In the genomic region with DNA sequence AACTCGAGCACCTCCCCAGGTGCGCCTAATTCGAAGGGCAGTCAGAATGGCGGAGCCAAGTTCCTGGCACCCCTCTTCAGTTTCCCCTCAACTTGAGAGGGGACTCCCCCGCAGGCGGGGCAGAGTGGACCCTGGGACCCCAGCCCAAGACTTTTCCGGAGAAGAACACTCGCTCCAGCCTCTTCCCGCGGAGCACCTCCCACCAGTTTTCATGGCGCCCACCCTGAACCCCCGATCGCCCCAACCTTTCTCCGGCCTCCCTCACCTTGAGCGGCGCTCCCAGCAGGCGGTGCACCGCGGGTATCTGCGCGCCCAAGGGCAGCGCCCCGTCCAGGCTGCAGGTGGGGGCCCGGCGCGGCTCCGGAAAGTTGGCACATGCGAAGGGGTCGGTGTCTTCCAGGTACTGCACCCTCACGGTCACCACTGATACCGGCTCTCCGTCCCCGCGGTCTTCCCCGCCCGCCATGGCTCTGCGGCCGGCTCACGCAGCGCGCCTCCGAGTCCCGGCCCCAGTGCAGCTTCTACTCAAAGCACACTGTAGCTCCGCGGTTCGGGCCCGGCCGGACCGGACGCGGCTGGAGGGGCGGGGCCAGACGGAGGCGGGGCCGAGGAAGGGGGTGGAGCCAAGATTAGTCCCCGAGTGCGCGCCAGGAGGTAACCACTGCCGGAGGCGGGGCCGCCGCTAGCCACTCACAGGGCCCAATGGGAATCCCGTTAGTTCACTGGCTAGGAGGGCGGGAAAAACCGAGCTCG, we compare ENCODE assay signal across 8 cellular contexts. TPM values are rescaled to one million over a fixed set of nuclear protein-coding genes. Genes with fewer than 3 reads are reported as not detected.
A peak's percentile ranks its signal among the peaks of the same experiment; 100 is the strongest.
DNase-seq lines count a peak whose midpoint lies in the region; ATAC-seq and TF ChIP-seq lines count a peak whose summit lies in the region.

Gene FHOD1 (minus strand): TSS at position 537 of the 753 bp plus-strand sequence. CDS start 71 bp downstream, at position 466.

- POLR2A ChIA-PET in Caco-2 (lab: Charles Lee): interaction anchor here (0.6 to 3.5 kb wide), 36 partner anchors 9 to 949 kb away, joined by 3 to 55 read pairs (median 4); partner anchors contain the start of genes ATP6V0D1, HSD11B2, NOL3 and PDP2

- H3K4me3 ChIP-seq in Caco-2 (ENCODE audit: low read depth, low read length): peak within 1 kb of the TSS; percentile 72
- peak within 1 kb of the TSS; percentile 86 for H3K4me3 ChIP-seq in HUES48 (ENCODE audit: low read depth, low read length)
- H3K4me3 ChIP-seq in NT2/D1 (ENCODE audit: insufficient read length, low read depth): peak within 1 kb of the TSS; percentile 86
- H3K4me3 ChIP-seq in mesenchymal stem cell (ENCODE audit: insufficient read depth in 1 of 2, low read depth in 1 of 2, low read length in 2 of 2): peak within 1 kb of the TSS; percentile 84 to 94

- H3K27ac ChIP-seq in HUES48 (ENCODE audit: low read depth, low read length) (peak within 1 kb of the TSS; percentile 94), mesenchymal stem cell (ENCODE audit: low read length, poor library complexity, severe bottlenecking) (peak within 1 kb of the TSS; percentile 94)

- H3K9me3 ChIP-seq in Caco-2 (no peaks in the 10 kb centered on the region), HUES48 (ENCODE audit: control insufficient read depth, insufficient read depth, low read length) (no peaks in the 10 kb centered on the region), NT2/D1 (ENCODE audit: insufficient read depth, low read length) (no peaks in the 10 kb centered on the region), mesenchymal stem cell (ENCODE audit: control insufficient read depth, low read length) (no peaks in the 10 kb centered on the region)

- peaks cover 6% of the 10 kb centered on the region for H3K27me3 ChIP-seq in Caco-2 (replicated peaks; ENCODE audit: control insufficient read depth, insufficient read depth, low read length)
- peaks cover 26% of the 10 kb centered on the region for H3K27me3 ChIP-seq in HUES48 (ENCODE audit: control insufficient read depth, insufficient read depth, low read length)
- H3K27me3 ChIP-seq in NT2/D1 (ENCODE audit: insufficient read depth, insufficient read length): peaks cover 36% of the 10 kb centered on the region
- H3K27me3 ChIP-seq in mesenchymal stem cell (ENCODE audit: control insufficient read depth in 1 of 2, insufficient read depth in 1 of 2, low read length in 2 of 2): peaks cover 0 to 9% of the 10 kb centered on the region in 2 experiments

- peak within 1 kb of the TSS; percentile 84 for H2AFZ ChIP-seq in mesenchymal stem cell (ENCODE audit: low read depth, low read length)

- H3K23ac ChIP-seq in mesenchymal stem cell (ENCODE audit: low read length in 2 of 2): peak within 1 kb of the TSS in 1 of 2 experiments; percentile 67

- H3K4me1 Mint-ChIP-seq in Caco-2 (ENCODE audit: low read depth, unreplicated experiment): peaks cover 42% of the 10 kb centered on the region
- H3K4me1 Mint-ChIP-seq in effector memory CD8-positive, alpha-beta T cell (ENCODE audit: low read depth in 2 of 2): peaks cover 32 to 42% of the 10 kb centered on the region in 2 donors

- H4K91ac ChIP-seq in mesenchymal stem cell (ENCODE audit: low read length): peak within 1 kb of the TSS; percentile 92

- H3K36me3 ChIP-seq in Caco-2 (ENCODE audit: control insufficient read depth, insufficient read depth, low read length) (no peaks in the 10 kb centered on the region), HUES48 (ENCODE audit: control insufficient read depth, insufficient read depth, low read length) (no peaks in the 10 kb centered on the region; the same call in 1 of the 2 replicates), NT2/D1 (ENCODE audit: insufficient read depth, insufficient read length, low read length) (peaks cover 1% of the 10 kb centered on the region), mesenchymal stem cell (ENCODE audit: control insufficient read depth in 1 of 2, insufficient read depth in 2 of 2, low read depth in 1 of 2, low read length in 2 of 2) (peaks cover 6 to 8% of the 10 kb centered on the region in 2 experiments)

- H3K14ac ChIP-seq in mesenchymal stem cell (ENCODE audit: low read length in 2 of 2): peak within 1 kb of the TSS in 1 of 2 experiments; percentile 73

- peak within 1 kb of the TSS; percentile 92 to 94 for H3K18ac ChIP-seq in mesenchymal stem cell (ENCODE audit: low read depth in 1 of 2, low read length in 2 of 2)

- peak within 1 kb of the TSS; percentile 95 for H3K4me3 Mint-ChIP-seq in Caco-2 (ENCODE audit: unreplicated experiment)
- peak within 1 kb of the TSS; percentile 90 to 96 for H3K4me3 Mint-ChIP-seq in effector memory CD8-positive, alpha-beta T cell

- peak within 1 kb of the TSS; percentile 96 for H2BK120ac ChIP-seq in mesenchymal stem cell (ENCODE audit: low read depth, low read length)

- no peaks in the 10 kb centered on the region for H3K9me3 Mint-ChIP-seq in Caco-2 (ENCODE audit: unreplicated experiment)
- no peaks in the 10 kb centered on the region for H3K9me3 Mint-ChIP-seq in effector memory CD8-positive, alpha-beta T cell

- TSS peak; percentile 62 for BruUV-seq in Caco-2 (replicated peaks; lab: Mats Ljungman, UMichigan)

- peak within 1 kb of the TSS; percentile 92 for H4K8ac ChIP-seq in mesenchymal stem cell (ENCODE audit: low read length)

- H2AK5ac ChIP-seq in mesenchymal stem cell (ENCODE audit: low read length, severe bottlenecking): peak within 1 kb of the TSS; percentile 16

- H3K4me2 ChIP-seq in mesenchymal stem cell (ENCODE audit: low read length, poor library complexity, severe bottlenecking): peak within 1 kb of the TSS; percentile 96

- peak within 1 kb of the TSS; percentile 87 for H3K27ac Mint-ChIP-seq in Caco-2 (ENCODE audit: unreplicated experiment)
- H3K27ac Mint-ChIP-seq in effector memory CD8-positive, alpha-beta T cell: peak within 1 kb of the TSS; percentile 92 to 96

- H2BK5ac ChIP-seq in mesenchymal stem cell (ENCODE audit: low read depth, low read length, poor library complexity, severe bottlenecking): peak within 1 kb of the TSS; percentile 20

- DNase-seq in Caco-2: peak; percentile 98 to 99
- peak; percentile 91 for DNase-seq in NT2/D1 (ENCODE audit: low read depth, low spot score)
- peak; percentile 94 to 98 (median 97) for DNase-seq in activated CD8-positive, alpha-beta memory T cell treated with anti-CD3 and anti-CD28 coated beads for 48 hours (ENCODE audit: low read depth in 2 of 3, low spot score in 2 of 3)
- DNase-seq in effector memory CD8-positive, alpha-beta T cell: peak; percentile 97
- DNase-seq in mesenchymal stem cell: peak; percentile 96
- peak; percentile 94 for DNase-seq in stimulated activated CD8-positive, alpha-beta memory T cell treated with anti-CD3 and anti-CD28 coated beads, Interleukin-12 subunit alpha, Interleukin-12 subunit beta, amount 100 ng/mL, for 24 hours (ENCODE audit: extremely low read depth)

- peak in 1 of 2 experiments; percentile 36 for TF ChIP-seq CTCF in Caco-2 (IDR thresholded peaks at IDR 0.05; ENCODE audit: insufficient read depth in 1 of 2, low read depth in 1 of 2, low read length in 1 of 2, severe bottlenecking in 1 of 2, unreplicated experiment in 1 of 2)

- peak within 1 kb of the TSS; percentile 59 to 84 for H2BK12ac ChIP-seq in mesenchymal stem cell (ENCODE audit: low read length in 2 of 2)

- intact Hi-C loops in Caco-2 (cut with micrococcal nuclease; ENCODE audit: unreplicated experiment): loop anchor here (1.0 to 2.0 kb wide), 2 partner anchors 20 to 54 kb away; partner anchors contain the start of genes E2F4 and TMEM208

- H3K9ac ChIP-seq in HUES48 (ENCODE audit: low read depth, low read length): peak within 1 kb of the TSS; percentile 71
- H3K9ac ChIP-seq in NT2/D1 (ENCODE audit: insufficient read length, low read depth): peak within 1 kb of the TSS; percentile 90
- peak within 1 kb of the TSS; percentile 91 for H3K9ac ChIP-seq in mesenchymal stem cell (ENCODE audit: low read length)

- H3K27me3 Mint-ChIP-seq in Caco-2 (ENCODE audit: insufficient read depth, unreplicated experiment): peaks cover 18% of the 10 kb centered on the region
- H3K27me3 Mint-ChIP-seq in effector memory CD8-positive, alpha-beta T cell: peaks cover 5 to 12% of the 10 kb centered on the region in 2 donors

- ATAC-seq in GM21390 (IDR thresholded peaks at IDR 0.05; ENCODE audit: unreplicated experiment): peak; percentile 42
- peak; percentile 72 for ATAC-seq in effector memory CD8-positive, alpha-beta T cell (replicated peaks)

- peak within 1 kb of the TSS; percentile 84 to 91 for H3K4ac ChIP-seq in mesenchymal stem cell (ENCODE audit: low read depth in 1 of 2, low read length in 2 of 2)

- peaks cover 36% of the 10 kb centered on the region for H3K36me3 Mint-ChIP-seq in Caco-2 (ENCODE audit: insufficient read depth, unreplicated experiment)
- H3K36me3 Mint-ChIP-seq in effector memory CD8-positive, alpha-beta T cell (ENCODE audit: insufficient read depth): peaks cover 18% of the 10 kb centered on the region

- under 1% methylated on average over 64 of the region's 66 CpGs for WGBS in mesenchymal stem cell

- peak within 1 kb of the TSS; percentile 94 for H2BK15ac ChIP-seq in mesenchymal stem cell (ENCODE audit: low read depth, poor library complexity, severe bottlenecking)

- CTCF ChIA-PET in Caco-2 (lab: Charles Lee): interaction anchor here (0.6 to 4.2 kb wide), 46 partner anchors 13 to 745 kb away, joined by 3 to 51 read pairs (median 4); partner anchors contain the start of genes CES3, E2F4, ELMO3 and GFOD2

- H3K4me1 ChIP-seq in Caco-2 (peaks cover 27% of the 10 kb centered on the region), HUES48 (ENCODE audit: control insufficient read depth, insufficient read depth, low read length) (peaks cover 25% of the 10 kb centered on the region), NT2/D1 (ENCODE audit: insufficient read depth, insufficient read length) (peaks cover 38% of the 10 kb centered on the region), mesenchymal stem cell (ENCODE audit: control insufficient read depth, insufficient read depth, low read depth, low read length) (peaks cover 51% of the 10 kb centered on the region)

- H3K79me1 ChIP-seq in mesenchymal stem cell (replicated peaks; ENCODE audit: low read length, poor library complexity, severe bottlenecking): peaks cover 6% of the 10 kb centered on the region

RNA-seq across cellular contexts. Expression of gene FHOD1, which starts in this region (rescaled TPM):
- 59.1 and 69.0 TPM in 2 replicates for total RNA-seq in Caco-2 (2022)
- 51.6 TPM for polyA plus RNA-seq in mesenchymal stem cell (2013, experiment 1 of 2)
- 50.1 TPM for polyA plus RNA-seq in mesenchymal stem cell (2013, experiment 2 of 2)

Comparison
In these comparisons a context has a peak if more than half of its experiments do, and no peak if none do; other contexts are left out.
1. Peak in every context shown above with its lines: DNase-seq, ATAC-seq, H3K4me3 ChIP-seq and H3K27ac ChIP-seq.